In the genomic region with DNA sequence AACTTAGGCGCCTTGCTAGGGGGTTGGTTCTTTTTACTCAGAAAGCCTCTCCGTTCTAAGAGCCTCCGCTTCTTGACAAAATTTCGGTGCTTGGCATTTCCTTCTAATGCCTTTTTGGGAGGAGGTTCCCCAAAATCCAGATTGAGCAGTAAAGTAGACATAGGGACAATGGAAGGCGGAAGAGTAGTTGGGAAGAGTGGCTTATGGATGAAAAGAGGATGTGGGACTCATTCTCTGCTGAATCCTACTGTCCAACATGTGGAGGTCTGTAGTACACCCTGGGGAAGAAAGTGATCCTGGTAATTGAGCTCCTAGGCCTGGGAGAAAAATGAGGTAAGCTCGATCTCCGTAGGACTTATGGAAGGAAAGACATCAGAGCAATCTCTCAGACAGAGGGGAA, we compare ENCODE assay signal across 8 cellular contexts. TPM values are rescaled to one million over a fixed set of nuclear protein-coding genes. Genes with fewer than 3 reads are reported as not detected.
DNase-seq lines count a peak whose midpoint lies in the region; ATAC-seq and TF ChIP-seq lines count a peak whose summit lies in the region.

No MANE protein-coding gene starts in this region.

- TF ChIP-seq POLR2A in Peyer's patch (IDR thresholded peaks at IDR 0.05), result no peak

- no peaks in the 10 kb centered on the region for H3K9me3 ChIP-seq in Peyer's patch

- H3K27ac ChIP-seq in Peyer's patch, result peak overlapping the region; percentile 91 to 99 (median 94)

- no peak for TF ChIP-seq CTCF in Peyer's patch (IDR thresholded peaks at IDR 0.05)
- TF ChIP-seq CTCF in fibroblast of the aortic adventitia (IDR thresholded peaks at IDR 0.05; ENCODE audit: insufficient read depth, low read length), result no peak
- no peak for TF ChIP-seq CTCF in retinal pigment epithelial cell (conservative IDR thresholded peaks at IDR 0.05; ENCODE audit: low read depth, low read length)

- H3K4me3 ChIP-seq in GM08714 (ENCODE audit: low read length), result peak overlapping the region; percentile 82
- H3K4me3 ChIP-seq in Peyer's patch, result peak overlapping the region; percentile 58 to 90 (median 73)
- peak overlapping the region; percentile 100 for H3K4me3 ChIP-seq in fibroblast of the aortic adventitia (ENCODE audit: low read depth, low read length)
- peak overlapping the region; percentile 98 for H3K4me3 ChIP-seq in retinal pigment epithelial cell (ENCODE audit: low read length)

- H3K4me1 ChIP-seq in Peyer's patch, result peaks cover 11 to 32% (median 28%) of the 10 kb centered on the region in 4 donors

- H3K27me3 ChIP-seq in Peyer's patch, result no peaks in the 10 kb centered on the region

- ATAC-seq in HG03175 (IDR thresholded peaks at IDR 0.05; ENCODE audit: unreplicated experiment), result no peak

- peaks cover 0 to 28% (median 0%) of the 10 kb centered on the region in 3 donors for H3K36me3 ChIP-seq in Peyer's patch

- no peak for DNase-seq in Peyer's patch
- DNase-seq in fibroblast of the aortic adventitia (ENCODE audit: low read depth), result no peak
- DNase-seq in retinal pigment epithelial cell (ENCODE audit: low read depth), result no peak
- DNase-seq in activated effector memory CD4-positive, alpha-beta T cell treated with Interleukin-2 at 50 U/mL for 16 hours, result no peak
- no peak for DNase-seq in activated gamma-delta T cell (lab: John Stamatoyannopoulos, UW)
- no peak for DNase-seq in SK-N-DZ (ENCODE audit: low spot score)

RNA-seq across cellular contexts. Expression of a gene that starts 0.8 kb away (rescaled TPM):
- total RNA-seq in Peyer's patch, result 10 to 100 TPM; 33.8 to 95.2 (median 64.9) TPM
- total RNA-seq in fibroblast of the aortic adventitia (ENCODE audit: low replicate concordance), result 4.1 and 10.9 TPM in 2 replicates
- polyA plus RNA-seq in SK-N-DZ (2014; cell fraction: cytosol; rRNA removed), result 37.7 and 39.2 TPM in 2 replicates
- polyA plus RNA-seq in SK-N-DZ (2014; cell fraction: nucleus; rRNA removed), result 54.6 and 79.2 TPM in 2 replicates

RNA-seq across cellular contexts. Expression of a gene that starts 1.1 kb away (rescaled TPM):
- total RNA-seq in Peyer's patch, result 10 to 100 TPM; 22.4 to 47.2 (median 27.9) TPM
- total RNA-seq in fibroblast of the aortic adventitia (ENCODE audit: low replicate concordance), result 9.9 and 27.4 TPM in 2 replicates
- 40.3 and 50.7 TPM in 2 replicates for polyA plus RNA-seq in SK-N-DZ (2014; cell fraction: cytosol; rRNA removed)
- 5.3 and 6.9 TPM in 2 replicates for polyA plus RNA-seq in SK-N-DZ (2014; cell fraction: nucleus; rRNA removed)

RNA-seq across cellular contexts. Expression of a gene that starts 13.4 kb away (rescaled TPM):
- total RNA-seq in Peyer's patch (10 to 100 TPM; 15.7 to 35.8 (median 22.0) TPM), fibroblast of the aortic adventitia (ENCODE audit: low replicate concordance) (19.0 and 42.8 TPM in 2 replicates)
- 98.9 and 109 TPM in 2 replicates for polyA plus RNA-seq in SK-N-DZ (2014; cell fraction: cytosol; rRNA removed)
- 67.7 and 93.2 TPM in 2 replicates for polyA plus RNA-seq in SK-N-DZ (2014; cell fraction: nucleus; rRNA removed)

RNA-seq across cellular contexts. Expression of a gene that starts 22.1 kb away (rescaled TPM):
- 1 to 10 TPM in 2 of 4 donors, not detected in 2; 3.6 to 5.0 TPM for total RNA-seq in Peyer's patch
- 62.7 and 68.9 TPM in 2 replicates for total RNA-seq in fibroblast of the aortic adventitia (ENCODE audit: low replicate concordance)
- 5.4 and 5.6 TPM in 2 replicates for polyA plus RNA-seq in SK-N-DZ (2014; cell fraction: cytosol; rRNA removed)
- polyA plus RNA-seq in SK-N-DZ (2014; cell fraction: nucleus; rRNA removed), result 1.1 and 1.9 TPM in 2 replicates

RNA-seq across cellular contexts. Expression of a gene that starts 24.0 kb away (rescaled TPM):
- 100 to 1,000 TPM; 234 to 309 (median 281) TPM for total RNA-seq in Peyer's patch
- 146 and 299 TPM in 2 replicates for total RNA-seq in fibroblast of the aortic adventitia (ENCODE audit: low replicate concordance)
- polyA plus RNA-seq in SK-N-DZ (2014; cell fraction: cytosol; rRNA removed), result 375 and 505 TPM in 2 replicates
- polyA plus RNA-seq in SK-N-DZ (2014; cell fraction: nucleus; rRNA removed), result 394 and 426 TPM in 2 replicates
